ENCODE assay signal across 18 cellular contexts in genomic region chr15:86797135-86797534, GRCh38.
DNase-seq lines count a peak whose midpoint lies in the region; ATAC-seq and TF ChIP-seq lines count a peak whose summit lies in the region.
"Had no signal": no experiment of that assay in that cellular context is flagged by ENCODE, and none has a peak within 500 bp of the region (broad histone marks: within the 10 kb centered on the region; RNA-seq: fewer than 3 reads in every experiment).

No MANE protein-coding gene starts in this region.

- DNase-seq in left ventricle myocardium superior = no peak
- DNase-seq in left cardiac atrium = no peak
- peak; percentile 83 for DNase-seq in MV-4-11 (lab: John Stamatoyannopoulos, UW)
- peak; percentile 1 for DNase-seq in NOMO-1 treated with dmso at 0.1 percent for 144 hours (lab: John Stamatoyannopoulos, UW; ENCODE audit: unreplicated experiment)
- DNase-seq in psoas muscle = no peak
- DNase-seq in OCI-LY7 (ENCODE audit: low spot score) = no peak
- no peak for DNase-seq in AG20443 (ENCODE audit: low spot score)
- DNase-seq: Caco-2; CD4-positive, alpha-beta T cell; GOT3; H7; HFFc6 had no signal

- H3K4me1 ChIP-seq in psoas muscle = peaks cover 22% of the 10 kb centered on the region
- no peaks in the 10 kb centered on the region for H3K4me1 ChIP-seq in OCI-LY7 (ENCODE audit: insufficient read depth, low read length, poor library complexity, severe bottlenecking)
- H3K4me1 ChIP-seq: A549, Caco-2 had no signal

- POLR2A ChIA-PET in OCI-LY7 (lab: Charles Lee) = interaction anchor here (1.1 kb wide), 1 partner anchor 17 kb away, joined by 3 read pairs; no protein-coding TSS in a partner anchor

- intact Hi-C loops in left ventricle myocardium superior (cut with micrococcal nuclease) (no loop called here), left cardiac atrium (cut with DNase I) (no loop called here), psoas muscle (cut with DNase I) (no loop called here), OCI-LY7 (cut with micrococcal nuclease; ENCODE audit: unreplicated experiment) (no loop called here)

- CTCF ChIA-PET in OCI-LY7 (lab: Charles Lee; ENCODE audit: unreplicated experiment) = no interaction called here

- no peak overlapping the region for H3K4me2 ChIP-seq in OCI-LY7 (ENCODE audit: low read length)
- H3K4me2 ChIP-seq: A549 had no signal

- H3K36me3 ChIP-seq in psoas muscle (ENCODE audit: insufficient read depth in 1 of 2, low read depth in 1 of 2) = no peaks in the 10 kb centered on the region
- no peaks in the 10 kb centered on the region for H3K36me3 ChIP-seq in OCI-LY7 (ENCODE audit: insufficient read depth, low read length)

- H3K79me2 ChIP-seq in OCI-LY7 (ENCODE audit: insufficient read depth, low read depth, low read length) = no peaks in the 10 kb centered on the region

- H4K20me1 ChIP-seq in OCI-LY7 (ENCODE audit: insufficient read depth, low read length) = no peaks in the 10 kb centered on the region

- H3K9me3 ChIP-seq in psoas muscle = no peaks in the 10 kb centered on the region
- H3K9me3 ChIP-seq in OCI-LY7 (ENCODE audit: low read length) = no peaks in the 10 kb centered on the region
- H3K9me3 ChIP-seq: A549, Caco-2 had no signal

- H2AFZ ChIP-seq in OCI-LY7 (ENCODE audit: low read length) = no peak overlapping the region

- ATAC-seq in left ventricle myocardium superior (peak; percentile 22), left cardiac atrium (no peak), psoas muscle (peak in 3 of 4 donors; percentile 22 to 59 (median 54)), GM21381 (IDR thresholded peaks at IDR 0.05; ENCODE audit: unreplicated experiment) (no peak)
- ATAC-seq: A549, HCT116 had no signal

- no peak overlapping the region for H3K4me3 ChIP-seq in psoas muscle
- no peak overlapping the region for H3K4me3 ChIP-seq in OCI-LY7 (ENCODE audit: low read depth, low read length, poor library complexity, severe bottlenecking)
- H3K4me3 ChIP-seq: A549 had no signal

- H3K27me3 ChIP-seq in psoas muscle (ENCODE audit: insufficient read depth in 3 of 3, low read length in 2 of 3) = no peaks in the 10 kb centered on the region

- no peaks in the 10 kb centered on the region; the same call in 1 of the 2 replicates for H3K9me2 ChIP-seq in OCI-LY7 (ENCODE audit: insufficient read depth, low read length)

- H3K27ac ChIP-seq in psoas muscle = no peak overlapping the region
- no peak overlapping the region for H3K27ac ChIP-seq in OCI-LY7 (ENCODE audit: low read depth, low read length, poor library complexity, severe bottlenecking)
- H3K27ac ChIP-seq: 22Rv1, A549, C4-2B, HL-60 had no signal

- no peak for TF ChIP-seq CTCF in psoas muscle (IDR thresholded peaks at IDR 0.05)
- TF ChIP-seq CTCF in OCI-LY7 (conservative IDR thresholded peaks at IDR 0.05; ENCODE audit: low read length) = no peak

- 20 to 49% (median 26%) methylated on average over 3 of the region's 3 CpGs for WGBS in psoas muscle, 3 donors

- BruUV-seq in OCI-LY7 (replicated peaks; lab: Mats Ljungman, UMichigan) = no TSS peak

Comparison
In these comparisons a context has a peak if more than half of its experiments do, and no peak if none do; other contexts are left out.
1. ATAC-seq: peak in left ventricle myocardium superior (single experiment) and psoas muscle (3 of 4); none in left cardiac atrium (0 of 2) and GM21381 (single experiment).
2. DNase-seq: peak in MV-4-11 (single experiment) and NOMO-1 treated with dmso at 0.1 percent for 144 hours (single experiment); none in left ventricle myocardium superior (single experiment), left cardiac atrium (single experiment), psoas muscle (0 of 2), OCI-LY7 (single experiment) and AG20443 (single experiment).